1 cellular context compared by ENCODE assay signal in the genomic region with DNA sequence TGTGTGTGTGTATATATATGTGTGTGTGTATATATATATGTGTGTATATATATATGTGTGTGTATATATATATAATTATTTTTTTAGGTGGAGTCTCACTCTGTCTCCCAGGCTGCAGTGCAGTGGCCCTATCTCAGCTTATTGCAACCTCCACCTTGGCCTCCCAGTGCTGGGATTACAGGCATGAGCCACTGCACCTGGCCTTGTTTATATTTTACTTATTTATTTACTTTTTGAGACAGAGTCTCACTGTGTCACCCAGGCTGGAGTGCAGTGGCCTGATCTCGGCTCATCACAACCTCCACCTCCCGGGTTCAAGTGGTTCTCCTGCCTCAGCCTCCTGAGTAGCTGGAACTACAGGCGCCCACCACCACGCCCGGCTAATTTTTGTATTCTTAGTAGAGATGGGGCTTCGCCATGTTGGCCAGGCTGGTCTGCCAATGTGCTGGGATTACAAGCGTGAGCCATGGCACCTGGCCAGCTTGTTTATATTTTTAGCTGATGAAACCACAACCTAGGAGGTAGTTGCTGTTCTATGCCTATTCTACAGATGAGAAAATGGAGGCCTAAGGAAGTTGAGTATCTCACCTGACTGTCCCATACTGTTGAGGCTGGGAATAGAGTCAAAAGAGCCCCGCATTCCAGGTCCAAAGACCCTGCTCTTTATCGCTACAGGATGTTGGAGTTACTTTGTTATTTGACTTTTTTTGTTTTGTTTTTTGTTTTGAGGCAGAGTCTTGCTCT.
TF ChIP-seq lines count a peak whose summit lies in the region.

No MANE protein-coding gene starts in this region.

TF ChIP-seq in K562, 482 proteins besides CTCF, POLR2A, EP300 and RAD21:
- TF ChIP-seq KDM1A (IDR thresholded peaks at IDR 0.05) (0 out of 4 replicates have a peak, but pooled peaks of 1 of the 2 experiments have one; percentile 8), RBM25 (IDR thresholded peaks at IDR 0.05; ENCODE audit: low read depth, low read length, severe bottlenecking) (peak; percentile 55)
